In the genomic region with DNA sequence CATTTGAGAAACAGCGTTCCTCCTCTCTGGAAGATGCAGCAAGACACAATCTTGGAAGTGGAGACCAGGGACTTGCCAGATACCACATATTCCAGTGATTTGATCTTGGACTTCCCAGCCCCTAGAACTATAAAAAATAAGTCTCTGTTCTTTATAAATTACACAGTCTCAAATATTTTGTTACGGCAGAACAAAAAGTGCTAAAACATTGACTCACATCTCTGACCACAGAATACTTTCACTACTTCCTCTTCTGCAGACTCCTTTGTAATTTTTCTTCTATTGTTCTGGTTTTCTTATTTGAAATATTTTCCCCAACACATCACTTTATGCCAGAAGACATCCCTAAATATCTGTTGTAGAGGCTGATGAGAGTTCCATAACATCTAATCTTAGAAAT, we compare ENCODE assay signal across 16 cellular contexts.
"Had no signal": no experiment of that assay in that cellular context is flagged by ENCODE, and none has a peak within 500 bp of the region (broad histone marks: within the 10 kb centered on the region; RNA-seq: fewer than 3 reads in every experiment).

No MANE protein-coding gene starts in this region.

- DNase-seq: activated CD4-positive, alpha-beta T cell treated with anti-CD3 and anti-CD28 coated beads, Interleukin-2, amount 10 ng/mL, durations not matched to agents 7 days and 5 days; activated CD4-positive, CD25-positive, alpha-beta regulatory T cell; activated CD8-positive, alpha-beta memory T cell treated with anti-CD3 and anti-CD28 coated beads, Interleukin-2, amount 50 U/mL, for 48 hours; activated naive CD4-positive, alpha-beta T cell; activated T-cell treated with anti-CD3 and anti-CD28 coated beads, Interleukin-2, amount 50 U/mL, for 72 hours; glutamatergic neuron; hypothalamus; kidney glomerular epithelial cell; mesendoderm; natural killer cell; sigmoid colon; spleen; stimulated activated CD4-positive, alpha-beta T cell treated with anti-CD3 and anti-CD28 coated beads, Interleukin-1b, Interleukin-23, amount 100 ng/mL, for 48 hours; upper lobe of right lung had no signal

- H3K27me3 Mint-ChIP-seq: activated CD4-positive, alpha-beta T cell treated with anti-CD3 and anti-CD28 coated beads, Interleukin-2, amount 10 ng/mL, durations not matched to agents 7 days and 5 days had no signal

- H3K36me3 Mint-ChIP-seq: natural killer cell had no signal

- H3K4me3 ChIP-seq: sigmoid colon, spleen, thoracic aorta, upper lobe of right lung had no signal

- ATAC-seq: activated T-cell treated with anti-CD3 and anti-CD28 coated beads, Interleukin-2, amount 50 U/mL, for 72 hours; natural killer cell; upper lobe of right lung had no signal

- H3K27ac Mint-ChIP-seq: activated CD4-positive, alpha-beta T cell treated with anti-CD3 and anti-CD28 coated beads, Interleukin-2, amount 10 ng/mL, durations not matched to agents 7 days and 5 days; activated T-cell treated with anti-CD3 and anti-CD28 coated beads, Interleukin-2, amount 50 U/mL, for 72 hours; natural killer cell; T-helper 2 cell treated with Interferon-gamma antibody and Interleukin-4, amounts not matched to agents 5 μg/mL and 100 μg/mL, for 36 hours had no signal

- H3K4me1 Mint-ChIP-seq: activated CD4-positive, alpha-beta T cell treated with anti-CD3 and anti-CD28 coated beads, Interleukin-2, amount 10 ng/mL, durations not matched to agents 7 days and 5 days; natural killer cell had no signal

- H3K9me3 Mint-ChIP-seq: activated T-cell treated with anti-CD3 and anti-CD28 coated beads, Interleukin-2, amount 50 U/mL, for 72 hours had no signal

- H3K4me3 Mint-ChIP-seq: activated CD4-positive, alpha-beta T cell treated with anti-CD3 and anti-CD28 coated beads, Interleukin-2, amount 10 ng/mL, durations not matched to agents 7 days and 5 days; activated T-cell treated with anti-CD3 and anti-CD28 coated beads, Interleukin-2, amount 50 U/mL, for 72 hours; natural killer cell; T-helper 2 cell treated with Interferon-gamma antibody and Interleukin-4, amounts not matched to agents 5 μg/mL and 100 μg/mL, for 36 hours had no signal
